In genomic region chr3:120901716-120902115, GRCh38 we compare ENCODE assay signal across 4 cellular contexts. TPM values are rescaled to one million over a fixed set of nuclear protein-coding genes. Genes with fewer than 3 reads are reported as not detected.
"Had no signal": no experiment of that assay in that cellular context is flagged by ENCODE, and none has a peak within 500 bp of the region (broad histone marks: within the 10 kb centered on the region; RNA-seq: fewer than 3 reads in every experiment).

No MANE protein-coding gene starts in this region.

RNA-seq across cellular contexts. Expression of gene STXBP5L, which starts 6.3 kb away (rescaled TPM):
- total RNA-seq: PC-3, PC-9, Right ventricle myocardium superior, RPMI7951 had no signal
